Comparison of ENCODE assay signal across 8 cellular contexts in the genomic region with DNA sequence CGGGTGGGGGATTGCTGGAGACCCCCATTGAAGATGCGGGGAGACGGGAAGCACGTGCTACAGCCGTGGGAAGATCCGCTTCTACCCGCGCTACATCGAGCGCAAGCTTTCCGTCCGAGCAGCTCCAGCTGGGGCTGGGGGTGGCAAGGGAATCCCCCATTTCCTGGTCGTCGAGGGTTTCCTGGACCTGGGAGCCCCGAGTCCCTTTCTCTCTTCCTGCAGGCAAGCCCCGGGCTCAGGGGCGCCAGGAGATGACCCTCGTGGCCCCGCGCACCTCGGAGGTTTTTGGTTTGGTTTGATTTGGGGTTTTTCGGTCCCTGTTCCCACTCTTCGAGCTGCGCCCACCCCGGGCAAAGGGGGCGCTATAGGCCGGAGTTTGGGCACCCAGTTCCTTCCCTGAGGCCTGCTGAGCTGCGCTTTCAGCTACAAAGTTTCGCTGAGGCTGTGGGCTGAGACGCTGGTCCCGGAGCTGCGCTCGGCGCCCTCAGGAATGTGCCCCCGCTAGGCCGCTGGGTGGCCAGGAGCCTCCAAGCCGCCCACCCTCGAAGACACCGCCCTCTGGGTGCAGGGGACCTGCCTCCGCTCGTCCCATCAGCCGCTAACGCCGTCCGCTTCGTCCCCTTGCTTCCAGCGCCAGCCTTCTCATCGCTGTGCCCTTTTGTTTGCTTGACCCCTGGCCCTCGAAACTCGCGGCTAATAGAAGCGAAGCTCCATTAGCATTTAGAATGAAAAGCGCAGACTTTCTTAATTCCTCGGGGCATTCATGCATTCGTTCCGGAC. TPM values are rescaled to one million over a fixed set of nuclear protein-coding genes. Genes with fewer than 3 reads are reported as not detected.
DNase-seq lines count a peak whose midpoint lies in the region; ATAC-seq and TF ChIP-seq lines count a peak whose summit lies in the region.

No MANE protein-coding gene starts in this region.

- peaks cover 12% of the 10 kb centered on the region for H3K36me3 Mint-ChIP-seq in T-helper 2 cell treated with Interferon-gamma antibody and Interleukin-4, amounts not matched to agents 5 μg/mL and 100 μg/mL, for 36 hours (ENCODE audit: low read depth)

- no peak for TF ChIP-seq POLR2A in breast epithelium (IDR thresholded peaks at IDR 0.05)

- H3K27me3 ChIP-seq in GM23248 (replicated peaks; ENCODE audit: insufficient read depth) (no peaks in the 10 kb centered on the region), breast epithelium (peaks cover 0 to 30% of the 10 kb centered on the region in 2 donors), kidney epithelial cell (ENCODE audit: control insufficient read depth, insufficient read depth, low read length) (peaks cover 45% of the 10 kb centered on the region)

- no peak overlapping the region for H3K27ac ChIP-seq in GM23248
- H3K27ac ChIP-seq in breast epithelium: no peak overlapping the region

- in situ Hi-C loops in GM23248 (cut with MboI): loop anchor here (25.0 kb wide), 1 partner anchor 388 kb away; no protein-coding TSS in a partner anchor

- no peaks in the 10 kb centered on the region for H3K4me1 ChIP-seq in GM23248 (ENCODE audit: insufficient read depth)
- H3K4me1 ChIP-seq in breast epithelium: peaks cover 0 to 5% of the 10 kb centered on the region in 2 donors

- no peaks in the 10 kb centered on the region for H4K20me1 ChIP-seq in GM23248 (ENCODE audit: insufficient read depth)

- H3K27me3 Mint-ChIP-seq in T-helper 2 cell treated with Interferon-gamma antibody and Interleukin-4, amounts not matched to agents 5 μg/mL and 100 μg/mL, for 36 hours (ENCODE audit: low read depth): peaks cover 51% of the 10 kb centered on the region

- H2AFZ ChIP-seq in GM23248: peak overlapping the region; percentile 90

- peak overlapping the region; percentile 98 for H3K4me2 ChIP-seq in GM23248 (ENCODE audit: unreplicated experiment)

- H3K9me3 Mint-ChIP-seq in T-helper 2 cell treated with Interferon-gamma antibody and Interleukin-4, amounts not matched to agents 5 μg/mL and 100 μg/mL, for 36 hours: no peaks in the 10 kb centered on the region

- peak overlapping the region; percentile 94 for H3K4me3 Mint-ChIP-seq in T-helper 2 cell treated with Interferon-gamma antibody and Interleukin-4, amounts not matched to agents 5 μg/mL and 100 μg/mL, for 36 hours

- DNase-seq in AG08395 (ENCODE audit: low spot score) (peak; percentile 61), GM23248 (peak; percentile 62), breast epithelium (ENCODE audit: low spot score in 2 of 2) (no peak), kidney epithelial cell (ENCODE audit: low read depth) (no peak)
- peak; percentile 71 for DNase-seq in T-helper 2 cell treated with Interferon-gamma antibody and Interleukin-4, amounts not matched to agents 5 μg/mL and 100 μg/mL, for 36 hours (ENCODE audit: low spot score)
- DNase-seq in stimulated activated CD4-positive, alpha-beta T cell treated with anti-CD3 and anti-CD28 coated beads, Interleukin-4, amount 100 ng/mL, for 48 hours (ENCODE audit: low read depth in 2 of 2): peak; percentile 69 to 73

- ATAC-seq in HG03159 (IDR thresholded peaks at IDR 0.05; ENCODE audit: unreplicated experiment) (no peak), GM18502 (IDR thresholded peaks at IDR 0.05; ENCODE audit: poor library complexity, unreplicated experiment) (no peak)

- peak overlapping the region; percentile 96 for H3K9ac ChIP-seq in GM23248

- no peaks in the 10 kb centered on the region for H3K9me2 ChIP-seq in GM23248 (ENCODE audit: insufficient read depth)

- no peak overlapping the region for H3K27ac Mint-ChIP-seq in T-helper 2 cell treated with Interferon-gamma antibody and Interleukin-4, amounts not matched to agents 5 μg/mL and 100 μg/mL, for 36 hours

- peaks cover 11% of the 10 kb centered on the region for H3F3A ChIP-seq in GM23248 (ENCODE audit: insufficient read depth)

- H3K36me3 ChIP-seq in GM23248 (ENCODE audit: low read depth) (no peaks in the 10 kb centered on the region), breast epithelium (no peaks in the 10 kb centered on the region), kidney epithelial cell (ENCODE audit: control insufficient read depth, insufficient read depth, low read length) (no peaks in the 10 kb centered on the region)

- H3K9me3 ChIP-seq in GM23248 (ENCODE audit: low read depth) (no peaks in the 10 kb centered on the region), breast epithelium (no peaks in the 10 kb centered on the region)

- 25 to 27% methylated on average over 46 to 55 of the region's 56 CpGs for WGBS in GM23248 (ENCODE audit: low coverage in 1 of 2, low lambda C conversion rate in 2 of 2, missing lambda C conversion rate in 2 of 2), 2 experiments

- H3K79me2 ChIP-seq in GM23248 (ENCODE audit: insufficient read depth): no peaks in the 10 kb centered on the region

- H3K4me1 Mint-ChIP-seq in T-helper 2 cell treated with Interferon-gamma antibody and Interleukin-4, amounts not matched to agents 5 μg/mL and 100 μg/mL, for 36 hours (ENCODE audit: low read depth): peaks cover 65% of the 10 kb centered on the region

- TF ChIP-seq CTCF in breast epithelium (IDR thresholded peaks at IDR 0.05) (peak in 1 of 3 donors; percentile 19), kidney epithelial cell (IDR thresholded peaks at IDR 0.05; ENCODE audit: insufficient read depth, low read length, poor library complexity, severe bottlenecking) (peak; percentile 67)

- intact Hi-C loops in breast epithelium (cut with DNase I; ENCODE audit: low total_unique reads): no loop called here

- peak overlapping the region; percentile 85 for H3K4me3 ChIP-seq in GM23248
- H3K4me3 ChIP-seq in breast epithelium: peak overlapping the region; percentile 87 to 96 (median 91)
- peak overlapping the region; percentile 79 for H3K4me3 ChIP-seq in kidney epithelial cell (ENCODE audit: low read depth, low read length)

RNA-seq across cellular contexts. Expression of a gene that starts 2.9 kb away (rescaled TPM):
- 1.4 and 1.8 TPM in 2 replicates for total RNA-seq in GM23248 (2014; rRNA removed; shearing (Covaris generic))
- 0.56 and 1.0 TPM in 2 replicates for polyA plus RNA-seq in GM23248 (2016; fragmentation: Nextera tagmentation; extraction: Ambion mirVana)
- total RNA-seq in breast epithelium (10 to 100 TPM in 1 of 3 donors, 1 to 10 TPM in 2; 1.3 to 34.1 (median 4.9) TPM), kidney epithelial cell (0.41 and 0.50 TPM in 2 replicates)

Comparison
In these comparisons a context has a peak if more than half of its experiments do, and no peak if none do; other contexts are left out.
1. DNase-seq: peak in AG08395 (single experiment), GM23248 (single experiment), T-helper 2 cell treated with Interferon-gamma antibody and Interleukin-4, amounts not matched to agents 5 μg/mL and 100 μg/mL, for 36 hours (single experiment) and stimulated activated CD4-positive, alpha-beta T cell treated with anti-CD3 and anti-CD28 coated beads, Interleukin-4, amount 100 ng/mL, for 48 hours (2 of 2); none in breast epithelium (0 of 2) and kidney epithelial cell (single experiment).
2. Peak in every context shown above with its lines, with median percentiles within 50 percentile points of each other: H3K4me3 ChIP-seq.